8 cellular contexts compared by ENCODE assay signal in the genomic region with DNA sequence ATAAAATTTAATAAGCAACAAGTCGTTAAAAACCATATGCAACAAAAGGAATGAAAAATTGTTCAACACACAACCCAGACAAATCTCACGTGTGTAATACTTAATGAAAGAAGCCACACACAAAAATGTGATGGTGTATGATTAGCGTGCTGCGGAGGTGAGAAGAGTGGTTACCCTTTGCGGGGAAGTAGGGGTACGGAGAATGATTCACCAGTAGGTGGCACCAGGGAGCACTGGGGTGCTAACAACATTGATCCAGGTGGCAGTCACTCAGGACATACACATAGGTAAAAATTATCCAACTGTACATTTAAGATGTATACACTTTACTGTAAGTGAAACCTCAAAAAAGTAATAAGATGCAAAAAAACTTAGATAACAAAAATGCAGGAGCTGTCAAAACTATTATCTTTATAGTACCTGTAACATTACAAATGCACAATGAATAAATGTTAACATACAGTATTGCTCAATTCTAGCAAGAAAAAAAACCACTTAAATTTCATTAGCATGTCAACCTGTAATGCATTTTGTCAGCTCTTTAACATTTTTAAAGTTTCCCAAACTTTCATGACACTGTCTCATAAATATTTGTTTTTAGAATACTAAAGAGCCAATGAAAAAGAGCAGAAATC. TPM values are rescaled to one million over a fixed set of nuclear protein-coding genes. Genes with fewer than 3 reads are reported as not detected.
DNase-seq lines count a peak whose midpoint lies in the region; ATAC-seq and TF ChIP-seq lines count a peak whose summit lies in the region.

No MANE protein-coding gene starts in this region.

- no peaks in the 10 kb centered on the region for H3K9me2 ChIP-seq in DOHH2 (replicated peaks; ENCODE audit: control insufficient read depth, low read length)

- no peaks in the 10 kb centered on the region for H3K79me2 ChIP-seq in DOHH2 (ENCODE audit: control insufficient read depth, low read length)

- ATAC-seq in HG03354 (IDR thresholded peaks at IDR 0.05; ENCODE audit: poor library complexity, severe bottlenecking, unreplicated experiment), result no peak
- ATAC-seq in GM19328 (IDR thresholded peaks at IDR 0.05; ENCODE audit: unreplicated experiment), result no peak
- no peak for ATAC-seq in GM18498 (IDR thresholded peaks at IDR 0.05; ENCODE audit: unreplicated experiment)

- H3K4me1 Mint-ChIP-seq in immature natural killer cell, result peaks cover 19 to 20% of the 10 kb centered on the region in 2 donors

- TF ChIP-seq CTCF in DOHH2 (IDR thresholded peaks at IDR 0.05; ENCODE audit: low read depth, low read length, poor library complexity, severe bottlenecking), result peak; percentile 82

- peaks cover 10% of the 10 kb centered on the region for H3K27me3 ChIP-seq in DOHH2 (ENCODE audit: control insufficient read depth, low read length)

- no peaks in the 10 kb centered on the region for H3K9me3 ChIP-seq in DOHH2 (ENCODE audit: control insufficient read depth, insufficient read depth, low read length)

- DNase-seq in NCI-H748 treated with DMSO at 0.1 percent for 48 hours (lab: John Stamatoyannopoulos, UW) (peak; percentile 25), immature natural killer cell (peak; percentile 66 to 73 (median 70))
- DNase-seq in activated effector memory CD4-positive, alpha-beta T cell treated with anti-CD3 and anti-CD28 coated beads, Interleukin-2, amount 50 U/mL, for 16 hours, result peak; percentile 77
- DNase-seq in stimulated activated CD8-positive, alpha-beta memory T cell treated with anti-CD3 and anti-CD28 coated beads, Interleukin-15, amount 100 ng/mL, for 48 hours (ENCODE audit: low read depth in 2 of 2), result peak; percentile 12 to 21

- peak overlapping the region in 3 of 5 donors; percentile 22 to 46 (median 30) for H3K4me3 Mint-ChIP-seq in immature natural killer cell

- no peaks in the 10 kb centered on the region for H3K4me1 ChIP-seq in DOHH2 (ENCODE audit: control insufficient read depth, low read length)

- H3F3A ChIP-seq in DOHH2 (ENCODE audit: control insufficient read depth, insufficient read depth), result no peaks in the 10 kb centered on the region

- H4K20me1 ChIP-seq in DOHH2 (ENCODE audit: control insufficient read depth, insufficient read depth, low read depth, low read length), result no peaks in the 10 kb centered on the region

- no peak overlapping the region for H3K4me3 ChIP-seq in DOHH2 (ENCODE audit: low read length)

- H3K27ac Mint-ChIP-seq in immature natural killer cell, result peak overlapping the region in 2 of 6 donors; percentile 33 to 37

- no peak overlapping the region for H3K4me2 ChIP-seq in DOHH2 (ENCODE audit: low read length)

- H3K36me3 ChIP-seq in DOHH2 (ENCODE audit: control insufficient read depth, low read length), result no peaks in the 10 kb centered on the region

- H3K36me3 Mint-ChIP-seq in immature natural killer cell, result peaks cover 17 to 19% (median 18%) of the 10 kb centered on the region in 3 donors

- H3K27ac ChIP-seq in DOHH2 (ENCODE audit: low read depth, low read length), result no peak overlapping the region

- peaks cover 3 to 19% (median 5%) of the 10 kb centered on the region in 6 donors for H3K9me3 Mint-ChIP-seq in immature natural killer cell

- peaks cover 0 to 2% (median 0%) of the 10 kb centered on the region in 3 donors for H3K27me3 Mint-ChIP-seq in immature natural killer cell (ENCODE audit: low read depth in 3 of 3)

RNA-seq across cellular contexts. Expression of gene TMCC3, which starts 46.8 kb away (rescaled TPM):
- 10 to 100 TPM; 12.4 to 19.2 (median 15.2) TPM for polyA plus RNA-seq in immature natural killer cell

Comparison
In these comparisons a context has a peak if more than half of its experiments do, and no peak if none do; other contexts are left out.
1. DNase-seq: peak in every context shown above with its lines; median percentile 77 in activated effector memory CD4-positive, alpha-beta T cell treated with anti-CD3 and anti-CD28 coated beads, Interleukin-2, amount 50 U/mL, for 16 hours; 70 in immature natural killer cell; 25 in NCI-H748 treated with DMSO at 0.1 percent for 48 hours; 16 in stimulated activated CD8-positive, alpha-beta memory T cell treated with anti-CD3 and anti-CD28 coated beads, Interleukin-15, amount 100 ng/mL, for 48 hours.